ENCODE assay signal across 17 cellular contexts in genomic region chr22:27798526-27799333, GRCh38. TPM values are rescaled to one million over a fixed set of nuclear protein-coding genes. Genes with fewer than 3 reads are reported as not detected.
DNase-seq lines count a peak whose midpoint lies in the region; ATAC-seq, FAIRE-seq and TF ChIP-seq lines count a peak whose summit lies in the region.
"Had no signal": no experiment of that assay in that cellular context is flagged by ENCODE, and none has a peak within 500 bp of the region (broad histone marks: within the 10 kb centered on the region; RNA-seq: fewer than 3 reads in every experiment).

No MANE protein-coding gene starts in this region.

- no peak overlapping the region for H3K27ac ChIP-seq in endothelial cell of umbilical vein (ENCODE audit: insufficient read depth, low read depth, low read length)
- H3K27ac ChIP-seq: HL-60, suprapubic skin had no signal

- H3K36me3 Mint-ChIP-seq in nephron progenitor cell (ENCODE audit: low read depth), result peaks cover 6% of the 10 kb centered on the region

- POLR2A ChIA-PET in AG04449 (lab: Yijun Ruan, JAX) (no interaction called here), endothelial cell of umbilical vein (lab: Charles Lee) (no interaction called here)

- TF ChIP-seq CTCF in AG04449 (IDR thresholded peaks at IDR 0.05; ENCODE audit: insufficient read depth, low read length, missing control alignments), result no peak
- no peak for TF ChIP-seq CTCF in endothelial cell of umbilical vein (IDR thresholded peaks at IDR 0.05; ENCODE audit: extremely low read depth in 1 of 2, insufficient read depth in 1 of 2, low read depth in 1 of 2, low read length in 2 of 2)
- TF ChIP-seq CTCF in nephron progenitor cell (IDR thresholded peaks at IDR 0.05), result no peak

- H3K4me2 ChIP-seq in endothelial cell of umbilical vein (ENCODE audit: insufficient read depth, low read length), result no peak overlapping the region

- no peaks in the 10 kb centered on the region for H3K36me3 ChIP-seq in endothelial cell of umbilical vein (ENCODE audit: control insufficient read depth in 2 of 2, extremely low read depth in 1 of 2, insufficient read depth in 2 of 2, low read length in 2 of 2)
- H3K36me3 ChIP-seq: suprapubic skin had no signal

- BruUV-seq in endothelial cell of umbilical vein (replicated peaks; lab: Mats Ljungman, UMichigan), result no TSS peak

- no peak for TF ChIP-seq POLR2A in endothelial cell of umbilical vein (IDR thresholded peaks at IDR 0.05; ENCODE audit: low read depth, low read length)

- no peaks in the 10 kb centered on the region for H3K9me1 ChIP-seq in endothelial cell of umbilical vein (replicated peaks; ENCODE audit: control insufficient read depth, extremely low read depth, insufficient read depth, low read length)

- intact Hi-C loops in endothelial cell of umbilical vein (cut with micrococcal nuclease), result no loop called here

- H3K9me3 ChIP-seq in endothelial cell of umbilical vein (replicated peaks; ENCODE audit: control insufficient read depth, insufficient read depth, low read length), result no peaks in the 10 kb centered on the region
- H3K9me3 ChIP-seq: suprapubic skin had no signal

- no peak for DNase-seq in AG04449 (ENCODE audit: low read depth, low spot score)
- peak; percentile 42 for DNase-seq in NCI-H748 treated with DMSO at 0.1 percent for 48 hours (lab: John Stamatoyannopoulos, UW)
- DNase-seq in endothelial cell of umbilical vein (ENCODE audit: low read depth, low spot score), result no peak
- peak; percentile 42 for DNase-seq in nephron progenitor cell
- no peak for DNase-seq in midbrain (lab: John Stamatoyannopoulos, UW)
- DNase-seq: activated CD8-positive, alpha-beta memory T cell treated with anti-CD3 and anti-CD28 coated beads, Interleukin-2, amount 50 U/mL, for 4 hours; hippocampal formation; NK-92 treated with Interleukin-12 subunit alpha and Interleukin-12 subunit beta, amount 100 ng/mL, for 24 hours; stimulated activated CD4-positive, alpha-beta T cell treated with anti-CD3 and anti-CD28 coated beads, Interleukin-2, amount 100 ng/mL, for 24 hours; T-helper 1 cell had no signal

- H3K4me1 Mint-ChIP-seq in nephron progenitor cell, result peaks cover 52% of the 10 kb centered on the region

- no peak for ATAC-seq in GM19328 (IDR thresholded peaks at IDR 0.05; ENCODE audit: unreplicated experiment)
- ATAC-seq in GM19397 (IDR thresholded peaks at IDR 0.05; ENCODE audit: unreplicated experiment), result no peak
- no peak for ATAC-seq in GM19467 (IDR thresholded peaks at IDR 0.05; ENCODE audit: unreplicated experiment)

- CTCF ChIA-PET in AG04449 (lab: Yijun Ruan, JAX), result no interaction called here
- CTCF ChIA-PET in endothelial cell of umbilical vein (lab: Charles Lee), result no interaction called here

- no peak for FAIRE-seq in endothelial cell of umbilical vein (lab: Jason Lieb, UNC)
- FAIRE-seq: colon, GM19239 had no signal

- H3K9me3 Mint-ChIP-seq in nephron progenitor cell, result no peaks in the 10 kb centered on the region

- dilution Hi-C loops in endothelial cell of umbilical vein (cut with MboI; ENCODE audit: extremely low pct_ligation_motif_present, low sequenced_read_pairs), result no loop called here

- no peak overlapping the region for H3K9ac ChIP-seq in endothelial cell of umbilical vein (replicated peaks; ENCODE audit: extremely low read depth, insufficient read depth, low read length)

- peak overlapping the region; percentile 9 for H3K4me3 ChIP-seq in AG04449 (ENCODE audit: low read depth, low read length)
- peak overlapping the region in 1 of 3 experiments; percentile 6 for H3K4me3 ChIP-seq in endothelial cell of umbilical vein (replicated peaks in 1 of 3; ENCODE audit: insufficient read depth in 1 of 3, low read depth in 1 of 3, low read length in 3 of 3)

- peaks cover 17% of the 10 kb centered on the region for H3K4me1 ChIP-seq in endothelial cell of umbilical vein (ENCODE audit: control insufficient read depth, extremely low read depth, insufficient read depth, low read length)

- no peaks in the 10 kb centered on the region for H4K20me1 ChIP-seq in endothelial cell of umbilical vein (replicated peaks; ENCODE audit: control insufficient read depth, extremely low read depth, insufficient read depth, low read length)

- peaks cover 77% of the 10 kb centered on the region for H3K27me3 Mint-ChIP-seq in nephron progenitor cell (ENCODE audit: low read depth, poor library complexity)

- H3K27ac Mint-ChIP-seq in nephron progenitor cell, result no peak overlapping the region

- peak overlapping the region; percentile 79 for H3K4me3 Mint-ChIP-seq in nephron progenitor cell

- H3K79me2 ChIP-seq in endothelial cell of umbilical vein (ENCODE audit: control insufficient read depth, insufficient read depth, low read length), result no peaks in the 10 kb centered on the region

- H3K27me3 ChIP-seq in endothelial cell of umbilical vein (ENCODE audit: control insufficient read depth in 2 of 2, insufficient read depth in 2 of 2, low read length in 2 of 2), result peaks cover 11 to 59% of the 10 kb centered on the region in 2 experiments

- H2AFZ ChIP-seq in endothelial cell of umbilical vein (ENCODE audit: low read depth, low read length), result no peak overlapping the region

TF ChIP-seq in endothelial cell of umbilical vein, 7 proteins besides CTCF, POLR2A, EP300 and RAD21:
- TF ChIP-seq EZH2 (IDR thresholded peaks at IDR 0.05; ENCODE audit: borderline replicate concordance, low read depth, low read length, severe bottlenecking), result peak; percentile 39
- TF ChIP-seq MAX (IDR thresholded peaks at IDR 0.05; ENCODE audit: insufficient read depth, insufficient read length), result no peak
- no peak for TF ChIP-seq JUN (IDR thresholded peaks at IDR 0.05; ENCODE audit: borderline replicate concordance, insufficient read depth, insufficient read length, low read depth)
- no peak for TF ChIP-seq GATA2 (IDR thresholded peaks at IDR 0.05; ENCODE audit: insufficient read depth, insufficient read length, low read depth, low read length)
- no peak for TF ChIP-seq POLR2AphosphoS5 (IDR thresholded peaks at IDR 0.05; ENCODE audit: insufficient read depth, low read depth, low read length)
- TF ChIP-seq MYC (IDR thresholded peaks at IDR 0.05; ENCODE audit: low read depth, low read length), result no peak
- no peak for TF ChIP-seq FOS (IDR thresholded peaks at IDR 0.05; ENCODE audit: borderline replicate concordance, insufficient read depth, low read length)
TF ChIP-seq in endothelial cell of umbilical vein: peak in this region for 1.

RNA-seq across cellular contexts. Expression of gene MN1, which starts 2.8 kb away (rescaled TPM):
- total RNA-seq in endothelial cell of umbilical vein, result 1.7 and 3.8 TPM in 2 replicates
- polyA plus RNA-seq in endothelial cell of umbilical vein, result 3.7 and 5.2 TPM in 2 replicates
- 3.9 and 4.2 TPM in 2 replicates for polyA plus RNA-seq in endothelial cell of umbilical vein (2011; cell fraction: cytosol; rRNA removed)
- polyA plus RNA-seq in endothelial cell of umbilical vein (2011; cell fraction: nucleus; rRNA removed), result 2.2 and 4.0 TPM in 2 replicates
- polyA plus RNA-seq in endothelial cell of umbilical vein (2012), result 1.2 and 1.5 TPM in 2 replicates
- 4.3 and 15.1 TPM in 2 replicates for polyA minus RNA-seq in endothelial cell of umbilical vein
- polyA minus RNA-seq in endothelial cell of umbilical vein (2011; cell fraction: cytosol; rRNA and poly(A)+ RNA removed), result 12.5 TPM
- 3.2 and 4.3 TPM in 2 replicates for polyA minus RNA-seq in endothelial cell of umbilical vein (2011; cell fraction: nucleus; rRNA and poly(A)+ RNA removed)

Comparison
In these comparisons a context has a peak if more than half of its experiments do, and no peak if none do; other contexts are left out.
1. DNase-seq: peak in NCI-H748 treated with DMSO at 0.1 percent for 48 hours (single experiment) and nephron progenitor cell (single experiment); none in AG04449 (single experiment), endothelial cell of umbilical vein (single experiment) and midbrain (single experiment).